In genomic region chr2:42183775-42184174, GRCh38 we compare ENCODE assay signal across 19 cellular contexts. TPM values are rescaled to one million over a fixed set of nuclear protein-coding genes. Genes with fewer than 3 reads are reported as not detected.
A peak's percentile ranks its signal among the peaks of the same experiment; 100 is the strongest.
DNase-seq lines count a peak whose midpoint lies in the region; ATAC-seq, FAIRE-seq and TF ChIP-seq lines count a peak whose summit lies in the region.
"Had no signal": no experiment of that assay in that cellular context is flagged by ENCODE, and none has a peak within 500 bp of the region (broad histone marks: within the 10 kb centered on the region; RNA-seq: fewer than 3 reads in every experiment).

No MANE protein-coding gene starts in this region.

- ATAC-seq in GM19035 (IDR thresholded peaks at IDR 0.05; ENCODE audit: unreplicated experiment) (peak; percentile 44), naive B cell (ENCODE audit: low read depth in 2 of 2) (peak; percentile 43 to 44), mucosa of descending colon (no peak)
- ATAC-seq: activated CD8-positive, alpha-beta memory T cell treated with anti-CD3 and anti-CD28 coated beads, Interleukin-2, amount 10 ng/mL, durations not matched to agents 7 days and 5 days; left cardiac atrium had no signal

- no peaks in the 10 kb centered on the region for H3K27me3 Mint-ChIP-seq in naive B cell
- H3K27me3 Mint-ChIP-seq: activated CD8-positive, alpha-beta memory T cell treated with anti-CD3 and anti-CD28 coated beads, Interleukin-2, amount 10 ng/mL, durations not matched to agents 7 days and 5 days; activated naive CD4-positive, alpha-beta T cell treated with anti-CD3 and anti-CD28 coated beads, Interleukin-2, amount 50 U/mL, for 24 hours had no signal

- peak; percentile 35 for FAIRE-seq in GM12891 (lab: Jason Lieb, UNC)

- peak overlapping the region in 1 of 8 donors; percentile 37 for H3K4me3 Mint-ChIP-seq in naive B cell
- H3K4me3 Mint-ChIP-seq: activated CD8-positive, alpha-beta memory T cell treated with anti-CD3 and anti-CD28 coated beads, Interleukin-2, amount 10 ng/mL, durations not matched to agents 7 days and 5 days had no signal

- H3K27me3 ChIP-seq in SJCRH30, result no peaks in the 10 kb centered on the region
- H3K27me3 ChIP-seq: brain microvascular endothelial cell, spleen had no signal

- intact Hi-C loops in mucosa of descending colon (cut with DNase I, micrococcal nuclease), result no loop called here

- DNase-seq in GM12891 (ENCODE audit: insufficient read length, low spot score) (no peak), SJCRH30 (peak; percentile 63 to 78), naive B cell (no peak), T-helper 9 cell (no peak), mucosa of descending colon (no peak)
- no peak for DNase-seq in activated effector memory CD4-positive, alpha-beta T cell treated with anti-CD3 and anti-CD28 coated beads, Interleukin-2, amount 50 U/mL, for 16 hours
- DNase-seq: activated CD8-positive, alpha-beta memory T cell treated with anti-CD3 and anti-CD28 coated beads, Interleukin-2, amount 10 ng/mL, durations not matched to agents 7 days and 5 days; brain microvascular endothelial cell; effector CD4-positive, alpha-beta T cell; hypothalamus; KG1; left cardiac atrium; NCI-H226; OCI-M1; posterior cingulate gyrus; SK-N-SH; spleen had no signal

- peaks cover 46 to 74% (median 68%) of the 10 kb centered on the region in 3 donors for H3K4me1 Mint-ChIP-seq in naive B cell

- no peak overlapping the region for H3K4me3 ChIP-seq in SJCRH30
- no peak overlapping the region for H3K4me3 ChIP-seq in mucosa of descending colon
- H3K4me3 ChIP-seq: spleen had no signal

- H3K27ac Mint-ChIP-seq in naive B cell, result peak overlapping the region in 1 of 6 donors; percentile 40
- H3K27ac Mint-ChIP-seq: activated CD8-positive, alpha-beta memory T cell treated with anti-CD3 and anti-CD28 coated beads, Interleukin-2, amount 10 ng/mL, durations not matched to agents 7 days and 5 days had no signal

- no peak for TF ChIP-seq POLR2A in GM12891 (IDR thresholded peaks at IDR 0.05; ENCODE audit: low read depth, low read length)

- H3K36me3 Mint-ChIP-seq in naive B cell, result peaks cover 0 to 13% of the 10 kb centered on the region in 2 donors

- H3K27ac ChIP-seq in SJCRH30, result 0 out of 2 replicates have a peak overlapping the region, but pooled peaks have one; percentile 5
- H3K27ac ChIP-seq: brain microvascular endothelial cell had no signal

- TF ChIP-seq CTCF in mucosa of descending colon (IDR thresholded peaks at IDR 0.05), result no peak

- H3K9me3 ChIP-seq in SJCRH30 (replicated peaks) (no peaks in the 10 kb centered on the region), mucosa of descending colon (no peaks in the 10 kb centered on the region)
- H3K9me3 ChIP-seq: SK-N-SH, spleen had no signal

- H3K4me1 ChIP-seq in SJCRH30 (peaks cover 21% of the 10 kb centered on the region), mucosa of descending colon (ENCODE audit: low read depth) (peaks cover 10% of the 10 kb centered on the region)

- H3K36me3 ChIP-seq in SJCRH30, result peaks cover 4% of the 10 kb centered on the region; the same call in 1 of the 2 replicates
- no peaks in the 10 kb centered on the region for H3K36me3 ChIP-seq in mucosa of descending colon (ENCODE audit: low read depth)
- H3K36me3 ChIP-seq: brain microvascular endothelial cell had no signal

- no peaks in the 10 kb centered on the region for H3K9me3 Mint-ChIP-seq in naive B cell
- H3K9me3 Mint-ChIP-seq: activated naive CD4-positive, alpha-beta T cell treated with anti-CD3 and anti-CD28 coated beads, Interleukin-2, amount 50 U/mL, for 24 hours had no signal

TF ChIP-seq in GM12891, 5 proteins besides CTCF, POLR2A, EP300 and RAD21:
- TF ChIP-seq POLR2AphosphoS5 (IDR thresholded peaks at IDR 0.05; ENCODE audit: low read depth, low read length) (no peak), TAF1 (IDR thresholded peaks at IDR 0.05; ENCODE audit: low read depth, low read length) (no peak), PAX5 (IDR thresholded peaks at IDR 0.05; ENCODE audit: insufficient read depth, low read length, severe bottlenecking) (no peak), SPI1 (IDR thresholded peaks at IDR 0.05; ENCODE audit: low read depth, low read length) (no peak), POU2F2 (IDR thresholded peaks at IDR 0.05; ENCODE audit: low read depth, low read length) (no peak)

RNA-seq across cellular contexts. Expression of gene EML4, which starts 14.6 kb away (rescaled TPM):
- polyA plus RNA-seq in GM12891 (2012; ENCODE audit: low read depth, missing spikeins), result 23.4 TPM
- total RNA-seq in SJCRH30 (2014; rRNA removed; shearing (Covaris generic)), result 117 and 128 TPM in 2 replicates
- polyA plus RNA-seq in naive B cell (ENCODE audit: low read depth in 6 of 6), result 10 to 100 TPM; 33.3 to 77.6 (median 62.5) TPM
- total RNA-seq in mucosa of descending colon, result 10 to 100 TPM; 47.9 to 88.3 (median 66.3) TPM

Comparison
In these comparisons a context has a peak if more than half of its experiments do, and no peak if none do; other contexts are left out.
1. DNase-seq: peak in SJCRH30 (2 of 2); none in GM12891 (single experiment), naive B cell (single experiment), activated effector memory CD4-positive, alpha-beta T cell treated with anti-CD3 and anti-CD28 coated beads, Interleukin-2, amount 50 U/mL, for 16 hours (single experiment), T-helper 9 cell (single experiment) and mucosa of descending colon (0 of 3).